ENCODE assay signal across 2 cellular contexts in genomic region chr19:58477871-58478270, GRCh38.
TF ChIP-seq lines count a peak whose summit lies in the region.

No MANE protein-coding gene starts in this region.

TF ChIP-seq in liver, 16 proteins besides CTCF, POLR2A, EP300 and RAD21:
- TF ChIP-seq NR2F2 (IDR thresholded peaks at IDR 0.05) (no peak), ATF3 (IDR thresholded peaks at IDR 0.05) (no peak), HNF4A (conservative IDR thresholded peaks at IDR 0.05) (no peak)

TF ChIP-seq in HepG2, 621 proteins besides CTCF, POLR2A, EP300 and RAD21:
- TF ChIP-seq RFX3 (CRISPR knock-in tag; IDR thresholded peaks at IDR 0.05) (no peak), ZNF724P (CRISPR knock-in tag; IDR thresholded peaks at IDR 0.05; ENCODE audit: borderline replicate concordance) (no peak), ZC3H13 (CRISPR knock-in tag; IDR thresholded peaks at IDR 0.05) (no peak), ZNF17 (CRISPR knock-in tag; IDR thresholded peaks at IDR 0.05) (no peak), KDM5A (IDR thresholded peaks at IDR 0.05; ENCODE audit: borderline replicate concordance, low read length) (no peak), KLF6 (CRISPR knock-in tag; IDR thresholded peaks at IDR 0.05) (no peak), ZNF484 (CRISPR knock-in tag; IDR thresholded peaks at IDR 0.05; ENCODE audit: borderline replicate concordance, low read depth) (no peak), ZNF570 (CRISPR knock-in tag; IDR thresholded peaks at IDR 0.05; ENCODE audit: borderline replicate concordance) (no peak)
